In genomic region chr6:128491041-128491642, GRCh38 we compare ENCODE assay signal across 9 cellular contexts. TPM values are rescaled to one million over a fixed set of nuclear protein-coding genes. Genes with fewer than 3 reads are reported as not detected.
DNase-seq lines count a peak whose midpoint lies in the region; ATAC-seq and TF ChIP-seq lines count a peak whose summit lies in the region.
"Had no signal": no experiment of that assay in that cellular context is flagged by ENCODE, and none has a peak within 500 bp of the region (broad histone marks: within the 10 kb centered on the region; RNA-seq: fewer than 3 reads in every experiment).

No MANE protein-coding gene starts in this region.

- BruUV-seq in Panc1 (replicated peaks; lab: Mats Ljungman, UMichigan) = no TSS peak

- intact Hi-C loops in Panc1 (cut with micrococcal nuclease; ENCODE audit: unreplicated experiment) = no loop called here
- intact Hi-C loops in CD4-positive, alpha-beta memory T cell (cut with micrococcal nuclease) = no loop called here

- no peaks in the 10 kb centered on the region for H3K36me3 ChIP-seq in Panc1 (ENCODE audit: control insufficient read depth, insufficient read depth, low read length)
- no peaks in the 10 kb centered on the region for H3K36me3 ChIP-seq in CD4-positive, alpha-beta memory T cell (ENCODE audit: insufficient read depth, low read length)

- CTCF ChIA-PET in AG04450 (lab: Charles Lee) = no interaction called here
- CTCF ChIA-PET in Panc1 (lab: Charles Lee) = no interaction called here
- CTCF ChIA-PET in CD4-positive, alpha-beta memory T cell (lab: Charles Lee; ENCODE audit: partially characterized antibody) = no interaction called here

- no peaks in the 10 kb centered on the region for H3K9me3 ChIP-seq in AG04450 (ENCODE audit: control insufficient read depth, insufficient read depth, low read length)
- no peaks in the 10 kb centered on the region for H3K9me3 ChIP-seq in Panc1 (ENCODE audit: control insufficient read depth, insufficient read depth, low read depth, low read length)
- no peaks in the 10 kb centered on the region for H3K9me3 ChIP-seq in CD4-positive, alpha-beta memory T cell (ENCODE audit: control insufficient read depth in 1 of 2, low read length in 2 of 2)

- H3K4me1 Mint-ChIP-seq in naive thymus-derived CD8-positive, alpha-beta T cell = peaks cover 0 to 25% (median 11%) of the 10 kb centered on the region in 4 donors
- no peaks in the 10 kb centered on the region for H3K4me1 Mint-ChIP-seq in stimulated activated memory B cell treated with anti-CD40 and anti-IgM and Interleukin-4, amounts not matched to agents 10 μg/mL and 1 μg/mL and 100 μg/mL, for 72 hours
- peaks cover 0 to 2% (median under 1%) of the 10 kb centered on the region in 4 donors for H3K4me1 Mint-ChIP-seq in CD4-positive, alpha-beta memory T cell

- H3K4me3 Mint-ChIP-seq in naive thymus-derived CD8-positive, alpha-beta T cell = peak overlapping the region; percentile 46 to 84 (median 68)
- H3K4me3 Mint-ChIP-seq in stimulated activated memory B cell treated with anti-CD40 and anti-IgM and Interleukin-4, amounts not matched to agents 10 μg/mL and 1 μg/mL and 100 μg/mL, for 72 hours = no peak overlapping the region
- peak overlapping the region in 4 of 8 donors; percentile 34 to 56 (median 50) for H3K4me3 Mint-ChIP-seq in CD4-positive, alpha-beta memory T cell

- H3K27ac ChIP-seq in AG04450 (ENCODE audit: low read depth, low read length) (no peak overlapping the region), Panc1 (ENCODE audit: low read length) (peak overlapping the region; percentile 87)
- H3K27ac ChIP-seq in CD4-positive, alpha-beta memory T cell (ENCODE audit: low read depth, low read length) = no peak overlapping the region

- H3K27ac Mint-ChIP-seq in naive thymus-derived CD8-positive, alpha-beta T cell = peak overlapping the region in 7 of 10 donors; percentile 2 to 77 (median 40)
- H3K27ac Mint-ChIP-seq in stimulated activated memory B cell treated with anti-CD40 and anti-IgM and Interleukin-4, amounts not matched to agents 10 μg/mL and 1 μg/mL and 100 μg/mL, for 72 hours = no peak overlapping the region
- H3K27ac Mint-ChIP-seq in CD4-positive, alpha-beta memory T cell = no peak overlapping the region

- no peaks in the 10 kb centered on the region for H3K9me3 Mint-ChIP-seq in naive thymus-derived CD8-positive, alpha-beta T cell
- H3K9me3 Mint-ChIP-seq in stimulated activated memory B cell treated with anti-CD40 and anti-IgM and Interleukin-4, amounts not matched to agents 10 μg/mL and 1 μg/mL and 100 μg/mL, for 72 hours = no peaks in the 10 kb centered on the region
- H3K9me3 Mint-ChIP-seq in CD4-positive, alpha-beta memory T cell = peaks cover 0 to 2% (median 0%) of the 10 kb centered on the region in 8 donors

- in situ Hi-C loops in Panc1 (cut with HindIII; ENCODE audit: low pct_unique_long_range_greater_than_20kb, low sequenced_read_pairs) = no loop called here

- H3K27me3 ChIP-seq in AG04450 (ENCODE audit: control insufficient read depth, insufficient read depth, low read length) (no peaks in the 10 kb centered on the region), Panc1 (ENCODE audit: control insufficient read depth, insufficient read depth, low read length) (no peaks in the 10 kb centered on the region)
- H3K27me3 ChIP-seq in CD4-positive, alpha-beta memory T cell (ENCODE audit: insufficient read depth, low read length) = no peaks in the 10 kb centered on the region

- POLR2A ChIA-PET in AG04450 (lab: Yijun Ruan, JAX) (no interaction called here), Panc1 (lab: Charles Lee) (no interaction called here)
- POLR2A ChIA-PET in naive thymus-derived CD8-positive, alpha-beta T cell (lab: Charles Lee) = no interaction called here
- POLR2A ChIA-PET in CD4-positive, alpha-beta memory T cell (lab: Charles Lee; ENCODE audit: partially characterized antibody) = no interaction called here

- ATAC-seq in Panc1 = peak; percentile 68
- ATAC-seq in esophagus mucosa = peak; percentile 63
- ATAC-seq in naive thymus-derived CD8-positive, alpha-beta T cell = no peak
- ATAC-seq in stimulated activated memory B cell treated with anti-CD40 and anti-IgM and Interleukin-4, amounts not matched to agents 10 μg/mL and 1 μg/mL and 100 μg/mL, for 72 hours = no peak

- peaks cover 43% of the 10 kb centered on the region for H3K4me1 ChIP-seq in Panc1 (ENCODE audit: control insufficient read depth, insufficient read depth, low read length)
- H3K4me1 ChIP-seq in CD4-positive, alpha-beta memory T cell (ENCODE audit: insufficient read depth, low read length) = no peaks in the 10 kb centered on the region

- no peak for TF ChIP-seq CTCF in AG04450 (IDR thresholded peaks at IDR 0.05; ENCODE audit: low read depth, low read length)
- TF ChIP-seq CTCF in Panc1 (IDR thresholded peaks at IDR 0.05) = no peak

- DNase-seq in AG04450 (ENCODE audit: low read depth, low spot score) = no peak
- no peak for DNase-seq in Panc1 (ENCODE audit: low read depth, low spot score)
- DNase-seq in naive thymus-derived CD8-positive, alpha-beta T cell = no peak
- no peak for DNase-seq in CD4-positive, alpha-beta memory T cell
- DNase-seq in T-helper 1 cell = no peak
- DNase-seq in ureter (ENCODE audit: low spot score) = no peak
- DNase-seq: NCI-H2227 treated with DMSO at 0.1 percent for 48 hours had no signal

- H3K36me3 Mint-ChIP-seq in naive thymus-derived CD8-positive, alpha-beta T cell = peaks cover 0 to 4% (median 4%) of the 10 kb centered on the region in 3 donors
- H3K36me3 Mint-ChIP-seq in stimulated activated memory B cell treated with anti-CD40 and anti-IgM and Interleukin-4, amounts not matched to agents 10 μg/mL and 1 μg/mL and 100 μg/mL, for 72 hours = no peaks in the 10 kb centered on the region
- no peaks in the 10 kb centered on the region for H3K36me3 Mint-ChIP-seq in CD4-positive, alpha-beta memory T cell

- H3K4me3 ChIP-seq in AG04450 (ENCODE audit: low read depth, low read length) = peak overlapping the region; percentile 1; the same call in 1 of the 2 replicates
- H3K4me3 ChIP-seq in Panc1 (ENCODE audit: low read depth in 2 of 2, low read length in 2 of 2) = peak overlapping the region; percentile 28 to 44
- no peak overlapping the region for H3K4me3 ChIP-seq in CD4-positive, alpha-beta memory T cell (ENCODE audit: low read length in 2 of 2)

- peaks cover 0 to 6% (median 0%) of the 10 kb centered on the region in 5 donors for H3K27me3 Mint-ChIP-seq in naive thymus-derived CD8-positive, alpha-beta T cell
- no peaks in the 10 kb centered on the region for H3K27me3 Mint-ChIP-seq in stimulated activated memory B cell treated with anti-CD40 and anti-IgM and Interleukin-4, amounts not matched to agents 10 μg/mL and 1 μg/mL and 100 μg/mL, for 72 hours
- H3K27me3 Mint-ChIP-seq in CD4-positive, alpha-beta memory T cell = peaks cover 10 to 22% of the 10 kb centered on the region in 2 donors

RNA-seq across cellular contexts. Expression of gene PTPRK, which starts 29.3 kb away (rescaled TPM):
- polyA plus RNA-seq in AG04450 (2011; rRNA removed) = 37.8 and 53.7 TPM in 2 replicates
- polyA minus RNA-seq in AG04450 (2011; rRNA and poly(A)+ RNA removed) = 95.3 and 115 TPM in 2 replicates
- total RNA-seq in Panc1 (2021; ENCODE audit: unreplicated experiment) = 61.8 TPM
- polyA plus RNA-seq in Panc1 (2012; ENCODE audit: insufficient read length) = 25.7 TPM
- 13.0 TPM for total RNA-seq in esophagus mucosa
- 1 to 10 TPM; 6.7 to 7.5 TPM for total RNA-seq in naive thymus-derived CD8-positive, alpha-beta T cell
- polyA plus RNA-seq in naive thymus-derived CD8-positive, alpha-beta T cell = 1 to 10 TPM; 3.7 to 6.3 (median 6.1) TPM
- total RNA-seq in CD4-positive, alpha-beta memory T cell = under 1 TPM; 0.47 to 0.61 TPM
- polyA plus RNA-seq in CD4-positive, alpha-beta memory T cell = 1 to 10 TPM in 1 of 2 donors, not detected in 1; 1.5 TPM
- 107 TPM for total RNA-seq in ureter

Comparison
In these comparisons a context has a peak if more than half of its experiments do, and no peak if none do; other contexts are left out.
1. H3K4me3 ChIP-seq: peak in AG04450 (single experiment) and Panc1 (2 of 2); none in CD4-positive, alpha-beta memory T cell (0 of 2).
2. ATAC-seq: peak in Panc1 (single experiment) and esophagus mucosa (single experiment); none in naive thymus-derived CD8-positive, alpha-beta T cell (0 of 2) and stimulated activated memory B cell treated with anti-CD40 and anti-IgM and Interleukin-4, amounts not matched to agents 10 μg/mL and 1 μg/mL and 100 μg/mL, for 72 hours (single experiment).
3. H3K27ac Mint-ChIP-seq: peak in naive thymus-derived CD8-positive, alpha-beta T cell (7 of 10); none in stimulated activated memory B cell treated with anti-CD40 and anti-IgM and Interleukin-4, amounts not matched to agents 10 μg/mL and 1 μg/mL and 100 μg/mL, for 72 hours (single experiment) and CD4-positive, alpha-beta memory T cell (0 of 7).